ENCODE assay signal across 8 cellular contexts in the genomic region with DNA sequence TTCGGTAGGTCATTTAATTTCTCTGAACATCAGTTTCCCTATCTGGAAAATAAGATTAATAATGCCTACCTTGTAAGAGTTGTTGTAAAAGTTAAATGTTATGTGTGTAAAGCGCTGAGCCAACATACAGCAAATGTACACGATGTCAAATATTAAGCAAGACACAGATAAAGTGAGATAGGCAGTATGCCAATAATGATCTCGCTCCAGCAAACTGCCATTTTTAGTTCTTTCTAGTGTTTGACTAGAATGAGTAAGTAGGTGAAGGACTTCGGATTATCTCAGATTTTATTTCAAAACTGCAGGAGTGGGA. TPM values are rescaled to one million over a fixed set of nuclear protein-coding genes. Genes with fewer than 3 reads are reported as not detected.
DNase-seq lines count a peak whose midpoint lies in the region; ATAC-seq and TF ChIP-seq lines count a peak whose summit lies in the region.

No MANE protein-coding gene starts in this region.

- peak overlapping the region; percentile 62 to 90 (median 84) for H3K4me3 ChIP-seq in adrenal gland
- H3K4me3 ChIP-seq in right lobe of liver = peak overlapping the region; percentile 63 to 80 (median 70)
- H3K4me3 ChIP-seq in upper lobe of right lung = peak overlapping the region; percentile 95

- DNase-seq in adrenal gland (no peak), right lobe of liver (no peak), upper lobe of right lung (no peak), DMS 273 (lab: John Stamatoyannopoulos, UW; ENCODE audit: unreplicated experiment) (no peak), SHP77 (lab: John Stamatoyannopoulos, UW) (no peak)
- no peak for DNase-seq in stimulated activated naive CD4-positive, alpha-beta T cell (lab: John Stamatoyannopoulos, UW)

- H3K27ac ChIP-seq in adrenal gland (peak overlapping the region; percentile 75 to 93 (median 88)), right lobe of liver (peak overlapping the region; percentile 86 to 95 (median 90)), upper lobe of right lung (peak overlapping the region; percentile 98)

- H3K36me3 ChIP-seq in adrenal gland (replicated peaks in 1 of 2) = no peaks in the 10 kb centered on the region
- H3K36me3 ChIP-seq in right lobe of liver = no peaks in the 10 kb centered on the region
- H3K36me3 ChIP-seq in upper lobe of right lung = no peaks in the 10 kb centered on the region

- 8 to 10% (median 10%) methylated on average over 5 of the region's 5 CpGs for WGBS in adrenal gland, 4 donors
- 9% methylated on average over 5 of the region's 5 CpGs for WGBS in right lobe of liver (ENCODE audit: insufficient coverage, low coverage, low lambda C conversion rate, missing lambda C conversion rate)

- ATAC-seq in GM19025 (IDR thresholded peaks at IDR 0.05; ENCODE audit: low read depth, unreplicated experiment) (peak; percentile 1), HG03045 (IDR thresholded peaks at IDR 0.05; ENCODE audit: unreplicated experiment) (peak; percentile 2), right lobe of liver (peak in 2 of 4 donors; percentile 16 to 27), upper lobe of right lung (no peak)

- TF ChIP-seq CTCF in adrenal gland (IDR thresholded peaks at IDR 0.05) = no peak
- TF ChIP-seq CTCF in right lobe of liver (IDR thresholded peaks at IDR 0.05) = no peak
- no peak for TF ChIP-seq CTCF in upper lobe of right lung (IDR thresholded peaks at IDR 0.05)

- H3K27me3 ChIP-seq in adrenal gland = no peaks in the 10 kb centered on the region
- H3K27me3 ChIP-seq in right lobe of liver = no peaks in the 10 kb centered on the region
- no peaks in the 10 kb centered on the region for H3K27me3 ChIP-seq in upper lobe of right lung

- TF ChIP-seq POLR2A in adrenal gland (IDR thresholded peaks at IDR 0.05) (no peak), right lobe of liver (IDR thresholded peaks at IDR 0.05) (no peak)

- intact Hi-C loops in adrenal gland (cut with DNase I) (loop anchor here in 1 of 2 donors (10.0 kb wide), 1 partner anchor 70 kb away; a partner anchor contains a TSS), right lobe of liver (cut with DNase I) (loop anchor here in 1 of 2 donors (10.0 kb wide), 2 partner anchors 70 to 200 kb away; a partner anchor contains a TSS), upper lobe of right lung (cut with DNase I) (loop anchor here (10.0 kb wide), 1 partner anchor 70 kb away; a partner anchor contains a TSS)

- H3K4me1 ChIP-seq in adrenal gland (replicated peaks in 1 of 2) (peaks cover 8 to 36% of the 10 kb centered on the region in 2 donors), right lobe of liver (peaks cover 0 to 21% (median 2%) of the 10 kb centered on the region in 4 donors), upper lobe of right lung (peaks cover 34% of the 10 kb centered on the region)

- H3K9me3 ChIP-seq in adrenal gland (replicated peaks in 1 of 3) (no peaks in the 10 kb centered on the region), right lobe of liver (no peaks in the 10 kb centered on the region), upper lobe of right lung (no peaks in the 10 kb centered on the region)

RNA-seq across cellular contexts. Expression of a gene that starts 0.8 kb away (rescaled TPM):
- total RNA-seq in adrenal gland (100 to 1,000 TPM in 7 of 8 donors, 10 to 100 TPM in 1; 97.5 to 248 (median 168) TPM), right lobe of liver (100 to 1,000 TPM in 4 of 6 experiments, 10 to 100 TPM in 2; 65.0 to 153 (median 116) TPM), upper lobe of right lung (69.3 TPM)
- polyA plus RNA-seq in adrenal gland = 100 to 1,000 TPM in 1 of 3 donors, 10 to 100 TPM in 2; 41.3 to 134 (median 80.5) TPM
